8 cellular contexts compared by ENCODE assay signal in genomic region chr1:155241851-155242264, GRCh38. TPM values are rescaled to one million over a fixed set of nuclear protein-coding genes. Genes with fewer than 3 reads are reported as not detected.
DNase-seq lines count a peak whose midpoint lies in the region; ATAC-seq and TF ChIP-seq lines count a peak whose summit lies in the region.

No MANE protein-coding gene starts in this region.

- intact Hi-C loops in Right ventricle myocardium inferior (cut with DNase I) (loop anchor here (5.0 kb wide), 1 partner anchor 35 kb away; the partner anchor contains the start of genes MTX1 and THBS3), right cardiac atrium (cut with DNase I) (no loop called here), esophagus muscularis mucosa (cut with DNase I) (no loop called here)

- H3K27ac Mint-ChIP-seq in type B pancreatic cell, result peak overlapping the region; percentile 91

- peaks cover 23% of the 10 kb centered on the region for H3K4me1 Mint-ChIP-seq in type B pancreatic cell (ENCODE audit: unreplicated experiment)

- TF ChIP-seq POLR2A in esophagus muscularis mucosa (IDR thresholded peaks at IDR 0.05; ENCODE audit: low read depth), result no peak

- no peaks in the 10 kb centered on the region for H3K9me3 Mint-ChIP-seq in type B pancreatic cell

- peak overlapping the region; percentile 84 for H3K4me3 Mint-ChIP-seq in type B pancreatic cell

- 64% methylated on average over 4 of the region's 4 CpGs for WGBS in right cardiac atrium
- 75% methylated on average over 4 of the region's 4 CpGs for WGBS in esophagus muscularis mucosa

- H3K9me3 ChIP-seq in right cardiac atrium (ENCODE audit: control insufficient read depth, low read length), result no peaks in the 10 kb centered on the region
- H3K9me3 ChIP-seq in esophagus muscularis mucosa, result peaks cover 0 to 3% (median 0%) of the 10 kb centered on the region in 4 donors

- H3K4me1 ChIP-seq in right cardiac atrium (ENCODE audit: control insufficient read depth, insufficient read depth, low read length), result peaks cover 3% of the 10 kb centered on the region
- peaks cover 17 to 50% (median 49%) of the 10 kb centered on the region in 4 donors for H3K4me1 ChIP-seq in esophagus muscularis mucosa

- TF ChIP-seq CTCF in esophagus muscularis mucosa (IDR thresholded peaks at IDR 0.05) (no peak), type B pancreatic cell (conservative IDR thresholded peaks at IDR 0.05) (no peak)

- H3K36me3 ChIP-seq in esophagus muscularis mucosa, result peaks cover 0 to 30% (median 20%) of the 10 kb centered on the region in 4 donors

- H3K36me3 Mint-ChIP-seq in type B pancreatic cell, result peaks cover 13% of the 10 kb centered on the region

- H3K27ac ChIP-seq in right cardiac atrium (ENCODE audit: low read length) (no peak overlapping the region), esophagus muscularis mucosa (replicated peaks in 1 of 4) (peak overlapping the region in 3 of 4 donors; percentile 8 to 92 (median 35))

- DNase-seq in Right ventricle myocardium inferior (ENCODE audit: missing footprints) (no peak), right cardiac atrium (no peak), SKM-1 treated with dmso at 0.1 percent for 144 hours (lab: John Stamatoyannopoulos, UW; ENCODE audit: unreplicated experiment) (peak; percentile 94), esophagus muscularis mucosa (ENCODE audit: extremely low spot score) (no peak), type B pancreatic cell (ENCODE audit: extremely low spot score, unreplicated experiment) (no peak), NCI-H2029 (lab: John Stamatoyannopoulos, UW) (no peak), foreskin melanocyte (no peak)

- peaks cover 4% of the 10 kb centered on the region for H3K27me3 Mint-ChIP-seq in type B pancreatic cell

- H3K27me3 ChIP-seq in right cardiac atrium (ENCODE audit: control insufficient read depth, insufficient read depth), result no peaks in the 10 kb centered on the region
- H3K27me3 ChIP-seq in esophagus muscularis mucosa, result peaks cover 0 to 4% (median 0%) of the 10 kb centered on the region in 4 donors

- no peak for TF ChIP-seq EP300 in esophagus muscularis mucosa (IDR thresholded peaks at IDR 0.05)

- H3K4me3 ChIP-seq in right cardiac atrium (ENCODE audit: low read length) (no peak overlapping the region), esophagus muscularis mucosa (no peak overlapping the region)

- ATAC-seq in Right ventricle myocardium inferior (peak; percentile 1), right cardiac atrium (no peak), HG03108 (IDR thresholded peaks at IDR 0.05; ENCODE audit: unreplicated experiment) (no peak)

RNA-seq across cellular contexts. Expression of gene ENTREP3, which starts 13.4 kb away (rescaled TPM):
- 14.5 TPM for total RNA-seq in Right ventricle myocardium inferior
- 10 to 100 TPM; 14.2 to 22.3 (median 15.8) TPM for total RNA-seq in right cardiac atrium
- 9.4 TPM for polyA plus RNA-seq in right cardiac atrium
- total RNA-seq in esophagus muscularis mucosa, result 10 to 100 TPM; 15.1 to 38.7 (median 22.6) TPM
- 37.4 and 55.7 TPM in 2 replicates for total RNA-seq in type B pancreatic cell (ENCODE audit: low replicate concordance)

RNA-seq across cellular contexts. Expression of gene SCAMP3, which starts 20.3 kb away (rescaled TPM):
- total RNA-seq in Right ventricle myocardium inferior (55.4 TPM), right cardiac atrium (10 to 100 TPM; 50.3 to 65.2 (median 54.9) TPM), esophagus muscularis mucosa (10 to 100 TPM; 33.6 to 56.0 (median 43.5) TPM), type B pancreatic cell (ENCODE audit: low replicate concordance) (52.0 and 58.7 TPM in 2 replicates)
- 59.3 TPM for polyA plus RNA-seq in right cardiac atrium

RNA-seq across cellular contexts. Expression of gene CLK2, which starts 31.4 kb away (rescaled TPM):
- total RNA-seq in Right ventricle myocardium inferior (20.9 TPM), right cardiac atrium (10 to 100 TPM; 19.4 to 26.2 (median 22.5) TPM), esophagus muscularis mucosa (10 to 100 TPM; 17.6 to 32.0 (median 25.3) TPM), type B pancreatic cell (ENCODE audit: low replicate concordance) (61.5 and 96.8 TPM in 2 replicates)
- 21.8 TPM for polyA plus RNA-seq in right cardiac atrium

RNA-seq across cellular contexts. Expression of gene MTX1, which starts 33.4 kb away (rescaled TPM):
- total RNA-seq in Right ventricle myocardium inferior (16.5 TPM), right cardiac atrium (10 to 100 TPM; 20.1 to 24.3 (median 21.1) TPM), esophagus muscularis mucosa (10 to 100 TPM; 34.1 to 52.8 (median 38.0) TPM), type B pancreatic cell (ENCODE audit: low replicate concordance) (34.0 and 44.2 TPM in 2 replicates)
- 31.9 TPM for polyA plus RNA-seq in right cardiac atrium

RNA-seq across cellular contexts. Expression of gene THBS3, which starts 34.2 kb away (rescaled TPM):
- 5.7 TPM for total RNA-seq in Right ventricle myocardium inferior
- total RNA-seq in right cardiac atrium, result 10 to 100 TPM; 16.5 to 33.4 (median 20.1) TPM
- polyA plus RNA-seq in right cardiac atrium, result 19.6 TPM
- 10 to 100 TPM; 16.2 to 37.4 (median 23.4) TPM for total RNA-seq in esophagus muscularis mucosa
- total RNA-seq in type B pancreatic cell (ENCODE audit: low replicate concordance), result 23.2 and 28.0 TPM in 2 replicates
